In genomic region chr12:80232873-80233272, GRCh38 we compare ENCODE assay signal across 27 cellular contexts.
"Had no signal": no experiment of that assay in that cellular context is flagged by ENCODE, and none has a peak within 500 bp of the region (broad histone marks: within the 10 kb centered on the region; RNA-seq: fewer than 3 reads in every experiment).

No MANE protein-coding gene starts in this region.

- H3K36me3 ChIP-seq: left lung, lower lobe of right lung, neural progenitor cell, pancreas, prostate gland, right lobe of liver, tibial nerve, uterus had no signal

- H2AFZ ChIP-seq: neural progenitor cell had no signal

- H3K4me2 ChIP-seq: neural progenitor cell, smooth muscle cell had no signal

- DNase-seq: hippocampal formation; kidney; left colon; left lung; lower lobe of right lung; mammary epithelial cell; mesendoderm; naive B cell; natural killer cell; nephron progenitor cell; nucleus accumbens; pancreas; posterior cingulate gyrus; right lobe of liver; stimulated activated CD4-positive, alpha-beta T cell treated with anti-CD3 and anti-CD28 coated beads, Interleukin-1b, Interleukin-23, amount 100 ng/mL, for 48 hours; stimulated activated CD4-positive, alpha-beta T cell treated with anti-CD3 and anti-CD28 coated beads, Interleukin-2, amount 100 ng/mL, for 48 hours; stimulated activated CD4-positive, alpha-beta T cell treated with anti-CD3 and anti-CD28 coated beads, Interleukin-4, amount 100 ng/mL, for 4 hours; stimulated activated CD8-positive, alpha-beta memory T cell treated with anti-CD3 and anti-CD28 coated beads, Interleukin-4, amount 100 ng/mL, for 48 hours; stimulated activated naive CD4-positive, alpha-beta T cell treated with Interleukin-2 at 50 U/mL for 16 hours; stimulated activated naive CD8-positive, alpha-beta T cell treated with anti-CD3 and anti-CD28 coated beads, Interleukin-15, amount 100 ng/mL, for 72 hours; substantia nigra; uterus had no signal

- H3K4me1 ChIP-seq: left lung, pancreas, prostate gland, right lobe of liver, uterus had no signal

- H3K9ac ChIP-seq: neural progenitor cell had no signal

- H3K4me3 ChIP-seq: left lung, lower lobe of right lung, neural progenitor cell, pancreas, prostate gland, right lobe of liver, smooth muscle cell, tibial nerve, uterus had no signal

- H3K27me3 ChIP-seq: left lung, neural progenitor cell, pancreas, right lobe of liver, tibial nerve, uterus had no signal

- H3K9me3 ChIP-seq: left lung, lower lobe of right lung, pancreas, prostate gland, right lobe of liver, tibial nerve, uterus had no signal

- ATAC-seq: left colon; left lung; lower lobe of right lung; natural killer cell; pancreas; right lobe of liver; stimulated activated memory B cell treated with anti-CD40 and anti-IgM and Interleukin-4, amounts not matched to agents 10 μg/mL and 1 μg/mL and 100 μg/mL, for 72 hours; stimulated activated naive CD8-positive, alpha-beta T cell treated with anti-CD3 and anti-CD28 coated beads, Interleukin-15, amount 100 ng/mL, for 72 hours had no signal

- H3K27ac ChIP-seq: left lung, lower lobe of right lung, neural progenitor cell, pancreas, prostate gland, right lobe of liver, tibial nerve, uterus had no signal
